Comparison of ENCODE assay signal across 24 cellular contexts in the genomic region with DNA sequence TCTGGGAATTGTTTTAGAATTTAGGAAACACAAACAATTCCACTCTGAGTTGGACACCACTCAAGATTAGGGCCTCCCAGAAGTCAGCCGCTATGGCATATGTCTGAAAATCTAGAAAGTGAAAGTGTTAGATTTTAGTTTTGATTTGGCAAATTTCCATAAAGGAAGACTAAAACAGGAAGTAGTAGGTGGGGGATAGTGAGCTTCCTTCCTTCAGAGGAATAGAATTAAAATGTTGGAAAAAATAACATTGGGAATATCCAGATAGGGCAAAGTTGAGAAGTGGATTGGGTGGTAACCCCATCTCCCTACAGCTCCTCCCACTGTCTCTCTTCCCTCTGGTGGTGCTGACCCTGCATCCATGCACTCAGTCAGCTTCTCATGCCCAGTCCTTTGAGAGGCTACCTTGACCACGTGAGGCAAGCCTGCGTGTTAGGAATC.
DNase-seq lines count a peak whose midpoint lies in the region; ATAC-seq and TF ChIP-seq lines count a peak whose summit lies in the region.
"Had no signal": no experiment of that assay in that cellular context is flagged by ENCODE, and none has a peak within 500 bp of the region (broad histone marks: within the 10 kb centered on the region; RNA-seq: fewer than 3 reads in every experiment).

No MANE protein-coding gene starts in this region.

- no peaks in the 10 kb centered on the region for H3K36me3 ChIP-seq in heart right ventricle
- H3K36me3 ChIP-seq in adipocyte (ENCODE audit: control insufficient read depth, insufficient read depth, low read length, severe bottlenecking), result no peaks in the 10 kb centered on the region
- H3K36me3 ChIP-seq in vagina, result no peaks in the 10 kb centered on the region
- H3K36me3 ChIP-seq: MG63, prostate gland had no signal

- peak overlapping the region in 1 of 10 donors; percentile 0 for H3K4me3 ChIP-seq in heart right ventricle
- H3K4me3 ChIP-seq in adipocyte (ENCODE audit: low read length), result peak overlapping the region; percentile 58
- H3K4me3 ChIP-seq in right cardiac atrium (ENCODE audit: low read length), result no peak overlapping the region
- peak overlapping the region in 1 of 2 donors; percentile 2 for H3K4me3 ChIP-seq in vagina
- H3K4me3 ChIP-seq: A549, MG63, prostate gland, tibial nerve had no signal

- H3K27ac Mint-ChIP-seq in stimulated activated naive CD8-positive, alpha-beta T cell treated with anti-CD3 and anti-CD28 coated beads, Interleukin-15, amount 100 ng/mL, for 72 hours, result no peak overlapping the region
- H3K27ac Mint-ChIP-seq: activated naive CD4-positive, alpha-beta T cell treated with anti-CD3 and anti-CD28 coated beads, Interleukin-2, amount 50 U/mL, for 24 hours; CD8-positive, alpha-beta T cell; dendritic cell treated with granulocyte-macrophage colony-stimulating factor and Interleukin-4, amounts not matched to agents 40 ng/mL and 50 ng/mL, for 4 days; mesothelial cell of epicardium had no signal

- peaks cover 0 to 8% (median 0%) of the 10 kb centered on the region in 11 donors for H3K9me3 ChIP-seq in heart right ventricle
- no peaks in the 10 kb centered on the region for H3K9me3 ChIP-seq in adipocyte (ENCODE audit: control insufficient read depth, low read length)
- H3K9me3 ChIP-seq in right cardiac atrium (ENCODE audit: control insufficient read depth, low read length), result no peaks in the 10 kb centered on the region
- H3K9me3 ChIP-seq in vagina, result no peaks in the 10 kb centered on the region
- H3K9me3 ChIP-seq: A549, MG63, prostate gland, tibial nerve had no signal

- H3K4me1 ChIP-seq in heart right ventricle, result peaks cover 0 to 28% (median 20%) of the 10 kb centered on the region in 9 donors
- H3K4me1 ChIP-seq in adipocyte (ENCODE audit: control insufficient read depth, insufficient read depth, low read length), result peaks cover 16% of the 10 kb centered on the region
- no peaks in the 10 kb centered on the region for H3K4me1 ChIP-seq in right cardiac atrium (ENCODE audit: control insufficient read depth, insufficient read depth, low read length)
- H3K4me1 ChIP-seq in vagina, result peaks cover 9% of the 10 kb centered on the region
- H3K4me1 ChIP-seq: A549, prostate gland had no signal

- H3K4me1 Mint-ChIP-seq in stimulated activated naive CD8-positive, alpha-beta T cell treated with anti-CD3 and anti-CD28 coated beads, Interleukin-15, amount 100 ng/mL, for 72 hours, result no peaks in the 10 kb centered on the region
- H3K4me1 Mint-ChIP-seq: mesothelial cell of epicardium had no signal

- H3K4me3 Mint-ChIP-seq in stimulated activated naive CD8-positive, alpha-beta T cell treated with anti-CD3 and anti-CD28 coated beads, Interleukin-15, amount 100 ng/mL, for 72 hours, result no peak overlapping the region
- H3K4me3 Mint-ChIP-seq: activated naive CD4-positive, alpha-beta T cell treated with anti-CD3 and anti-CD28 coated beads, Interleukin-2, amount 50 U/mL, for 24 hours; CD8-positive, alpha-beta T cell; dendritic cell treated with granulocyte-macrophage colony-stimulating factor and Interleukin-4, amounts not matched to agents 40 ng/mL and 50 ng/mL, for 4 days; mesothelial cell of epicardium had no signal

- ATAC-seq in heart right ventricle (peak in 5 of 8 donors; percentile 60 to 81 (median 71)), right cardiac atrium (peak; percentile 63 to 80), HG02973 (IDR thresholded peaks at IDR 0.05; ENCODE audit: unreplicated experiment) (no peak)
- ATAC-seq in stimulated activated naive CD8-positive, alpha-beta T cell treated with anti-CD3 and anti-CD28 coated beads, Interleukin-15, amount 100 ng/mL, for 72 hours, result no peak
- ATAC-seq: A549; CD8-positive, alpha-beta T cell had no signal

- DNase-seq in heart right ventricle (no peak), cardiac septum (ENCODE audit: low spot score) (no peak), adipocyte (ENCODE audit: low read depth) (no peak), right cardiac atrium (no peak), vagina (ENCODE audit: extremely low spot score in 2 of 2) (peak; percentile 6 to 54), HT-29 (ENCODE audit: low spot score) (no peak)
- no peak for DNase-seq in stimulated activated naive CD8-positive, alpha-beta T cell treated with anti-CD3 and anti-CD28 coated beads, Interleukin-15, amount 100 ng/mL, for 72 hours
- DNase-seq: activated CD4-positive, alpha-beta T cell treated with anti-CD3 and anti-CD28 coated beads, Interleukin-2, amount 50 U/mL, for 4 hours; activated T-cell treated with anti-CD3 and anti-CD28 coated beads, Interleukin-2, amount 50 U/mL, for 1 hour; CD8-positive, alpha-beta T cell; GOT3; head of caudate nucleus; MG63; NCI-H187; NCI-H226; stimulated activated CD4-positive, alpha-beta T cell treated with anti-CD3 and anti-CD28 coated beads, Interleukin-12 subunit alpha, Interleukin-12 subunit beta, amount 100 ng/mL, for 4 hours; T-helper 1 cell had no signal

- TF ChIP-seq POLR2A in vagina (IDR thresholded peaks at IDR 0.05), result no peak

- no peaks in the 10 kb centered on the region for H3K9me3 Mint-ChIP-seq in stimulated activated naive CD8-positive, alpha-beta T cell treated with anti-CD3 and anti-CD28 coated beads, Interleukin-15, amount 100 ng/mL, for 72 hours
- H3K9me3 Mint-ChIP-seq: activated naive CD4-positive, alpha-beta T cell treated with anti-CD3 and anti-CD28 coated beads, Interleukin-2, amount 50 U/mL, for 24 hours; CD8-positive, alpha-beta T cell; dendritic cell treated with granulocyte-macrophage colony-stimulating factor and Interleukin-4, amounts not matched to agents 40 ng/mL and 50 ng/mL, for 4 days; mesothelial cell of epicardium had no signal

- no peaks in the 10 kb centered on the region for H3K27me3 ChIP-seq in heart right ventricle
- no peaks in the 10 kb centered on the region for H3K27me3 ChIP-seq in adipocyte (replicated peaks; ENCODE audit: control insufficient read depth, insufficient read depth, low read length)
- H3K27me3 ChIP-seq in right cardiac atrium (ENCODE audit: control insufficient read depth, insufficient read depth), result no peaks in the 10 kb centered on the region
- H3K27me3 ChIP-seq in vagina, result no peaks in the 10 kb centered on the region
- H3K27me3 ChIP-seq: MG63, tibial nerve had no signal

- 62 to 72% methylated on average over 3 of the region's 3 CpGs for WGBS in heart right ventricle, 2 donors
- WGBS in right cardiac atrium, result 62% methylated on average over 3 of the region's 3 CpGs

- H3K27ac ChIP-seq in heart right ventricle (peak overlapping the region in 8 of 10 donors; percentile 3 to 66 (median 46)), right cardiac atrium (ENCODE audit: low read length) (peak overlapping the region; percentile 37), vagina (no peak overlapping the region)
- H3K27ac ChIP-seq: A549, prostate gland had no signal

- TF ChIP-seq CTCF in heart right ventricle (IDR thresholded peaks at IDR 0.05) (no peak), vagina (IDR thresholded peaks at IDR 0.05) (no peak)

- no peaks in the 10 kb centered on the region for H3K27me3 Mint-ChIP-seq in stimulated activated naive CD8-positive, alpha-beta T cell treated with anti-CD3 and anti-CD28 coated beads, Interleukin-15, amount 100 ng/mL, for 72 hours
- H3K27me3 Mint-ChIP-seq: activated naive CD4-positive, alpha-beta T cell treated with anti-CD3 and anti-CD28 coated beads, Interleukin-2, amount 50 U/mL, for 24 hours had no signal

- intact Hi-C loops in heart right ventricle (cut with DNase I), result loop anchor here in 1 of 10 donors (5.0 kb wide), 1 partner anchor 85 kb away; a partner anchor contains a TSS
- intact Hi-C loops in cardiac septum (cut with DNase I), result no loop called here
- intact Hi-C loops in right cardiac atrium (cut with DNase I), result no loop called here
- intact Hi-C loops in vagina (cut with DNase I), result no loop called here

- H3K9ac ChIP-seq in adipocyte (ENCODE audit: low read length), result peak overlapping the region; percentile 7

Comparison
In these comparisons a context has a peak if more than half of its experiments do, and no peak if none do; other contexts are left out.
1. ATAC-seq: peak in heart right ventricle (5 of 8) and right cardiac atrium (2 of 2); none in HG02973 (single experiment) and stimulated activated naive CD8-positive, alpha-beta T cell treated with anti-CD3 and anti-CD28 coated beads, Interleukin-15, amount 100 ng/mL, for 72 hours (single experiment).
2. DNase-seq: peak in vagina (2 of 2); none in heart right ventricle (0 of 2), cardiac septum (single experiment), adipocyte (single experiment), right cardiac atrium (0 of 3), stimulated activated naive CD8-positive, alpha-beta T cell treated with anti-CD3 and anti-CD28 coated beads, Interleukin-15, amount 100 ng/mL, for 72 hours (0 of 2) and HT-29 (single experiment).